ENCODE assay signal across 8 cellular contexts in the genomic region with DNA sequence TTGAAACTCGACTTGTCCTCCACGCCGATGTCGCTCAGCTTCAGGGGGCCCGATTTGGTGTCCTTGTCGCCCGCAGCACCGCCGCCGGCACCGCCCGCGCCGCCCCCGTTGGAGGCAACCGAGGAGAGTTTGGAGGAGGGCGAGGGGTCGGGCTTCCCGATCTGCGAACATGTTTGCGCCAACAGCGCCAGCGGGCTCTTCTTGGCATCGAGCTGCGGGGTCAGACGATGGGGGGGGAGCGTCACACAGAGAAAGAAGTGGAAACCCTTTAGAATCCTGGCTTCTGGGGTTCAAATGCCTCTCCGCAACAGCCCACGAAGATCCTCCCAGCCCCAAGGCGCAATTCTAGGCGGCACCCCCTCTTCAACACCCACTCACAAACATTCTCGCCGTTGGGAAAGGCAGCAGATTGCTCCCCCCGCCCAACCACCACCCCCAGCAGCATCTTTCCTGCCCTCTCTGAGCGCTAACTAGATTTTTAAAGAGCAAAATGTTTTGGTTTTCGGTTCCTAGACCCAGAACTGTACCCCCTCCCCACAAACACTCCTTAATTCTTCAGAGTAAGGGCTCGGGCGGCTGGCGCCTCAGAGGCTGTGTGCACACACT. TPM values are rescaled to one million over a fixed set of nuclear protein-coding genes. Genes with fewer than 3 reads are reported as not detected.
DNase-seq lines count a peak whose midpoint lies in the region; ATAC-seq and TF ChIP-seq lines count a peak whose summit lies in the region.

No MANE protein-coding gene starts in this region.

- H3K27me3 ChIP-seq in GM23338 (ENCODE audit: insufficient read depth) (peaks cover 98% of the 10 kb centered on the region), kidney epithelial cell (ENCODE audit: control insufficient read depth, insufficient read depth, low read length) (no peaks in the 10 kb centered on the region), suprapubic skin (peaks cover 7% of the 10 kb centered on the region)

- peaks cover 41% of the 10 kb centered on the region for H3K4me1 ChIP-seq in GM23338 (ENCODE audit: insufficient read depth)
- H3K4me1 ChIP-seq in suprapubic skin: peaks cover 58% of the 10 kb centered on the region

- H3K9me3 Mint-ChIP-seq in GM23338: no peaks in the 10 kb centered on the region; the same call in 2 of the 3 replicates

- H3K4me3 ChIP-seq in GM23338 (peak overlapping the region; percentile 65), kidney epithelial cell (ENCODE audit: low read depth, low read length) (peak overlapping the region; percentile 91), suprapubic skin (peak overlapping the region; percentile 89)

- TF ChIP-seq POLR2A in suprapubic skin (IDR thresholded peaks at IDR 0.05): no peak

- no peaks in the 10 kb centered on the region for H3K9me2 ChIP-seq in GM23338 (ENCODE audit: insufficient read depth)

- intact Hi-C loops in sciatic nerve (cut with DNase I): loop anchor here (5.0 kb wide), 1 partner anchor 637 kb away; no protein-coding TSS in a partner anchor

- peak overlapping the region; percentile 85 for H3K4me2 ChIP-seq in GM23338

- H3K4me3 Mint-ChIP-seq in GM23338: peak overlapping the region; percentile 70

- H3K36me3 Mint-ChIP-seq in GM23338 (ENCODE audit: low read depth): no peaks in the 10 kb centered on the region

- H3K27ac Mint-ChIP-seq in GM23338: no peak overlapping the region

- DNase-seq in AG08396 (ENCODE audit: low spot score) (peak; percentile 56), GM23338 (ENCODE audit: low spot score) (no peak), kidney epithelial cell (ENCODE audit: low read depth) (no peak), suprapubic skin (ENCODE audit: low spot score in 2 of 2) (no peak), HUDEP-2 (lab: John Stamatoyannopoulos, UW; ENCODE audit: unreplicated experiment in 76 of 76) (no peak), sciatic nerve (ENCODE audit: low spot score) (no peak)
- DNase-seq in NK-92 treated with Interleukin-12 subunit alpha and Interleukin-12 subunit beta, amount 100 ng/mL, for 24 hours (lab: John Stamatoyannopoulos, UW): no peak

- peaks cover 8% of the 10 kb centered on the region for H4K20me1 ChIP-seq in GM23338 (replicated peaks; ENCODE audit: insufficient read depth)

- peak overlapping the region; percentile 93; the same call in 1 of the 2 replicates for H2AFZ ChIP-seq in GM23338

- no peaks in the 10 kb centered on the region for H3K36me3 ChIP-seq in GM23338 (ENCODE audit: insufficient read depth)
- H3K36me3 ChIP-seq in kidney epithelial cell (ENCODE audit: control insufficient read depth, insufficient read depth, low read length): peaks cover 5% of the 10 kb centered on the region
- H3K36me3 ChIP-seq in suprapubic skin: peaks cover 11% of the 10 kb centered on the region

- peaks cover 19% of the 10 kb centered on the region for H3K4me1 Mint-ChIP-seq in GM23338

- H3K27ac ChIP-seq in GM23338 (ENCODE audit: low read depth) (no peak overlapping the region), angular gyrus (ENCODE audit: low read depth, low read length) (peak overlapping the region; percentile 78), suprapubic skin (peak overlapping the region; percentile 97)

- no peaks in the 10 kb centered on the region for H3K9me3 ChIP-seq in suprapubic skin

- no peaks in the 10 kb centered on the region for H3K79me2 ChIP-seq in GM23338 (replicated peaks; ENCODE audit: insufficient read depth)

- 0% methylated on average over 13 of the region's 39 CpGs for WGBS in suprapubic skin

- ATAC-seq in GM23338 (no peak), sciatic nerve (no peak)

- H3F3A ChIP-seq in GM23338 (replicated peaks; ENCODE audit: low read depth): peaks cover 14% of the 10 kb centered on the region; the same call in 1 of the 2 replicates

- TF ChIP-seq EP300 in suprapubic skin (IDR thresholded peaks at IDR 0.05): no peak

- peaks cover 96% of the 10 kb centered on the region for H3K27me3 Mint-ChIP-seq in GM23338 (ENCODE audit: insufficient read depth, low read depth, poor library complexity)

- no peak for TF ChIP-seq CTCF in GM23338 (conservative IDR thresholded peaks at IDR 0.05; ENCODE audit: low read depth in 2 of 2)
- no peak for TF ChIP-seq CTCF in kidney epithelial cell (IDR thresholded peaks at IDR 0.05; ENCODE audit: insufficient read depth, low read length, poor library complexity, severe bottlenecking)
- TF ChIP-seq CTCF in suprapubic skin (IDR thresholded peaks at IDR 0.05): no peak

TF ChIP-seq in GM23338, 12 proteins besides CTCF, POLR2A, EP300 and RAD21:
- TF ChIP-seq ZNF114 (CRISPR knock-in tag; IDR thresholded peaks at IDR 0.05) (no peak), EZH2phosphoT487 (IDR thresholded peaks at IDR 0.05; ENCODE audit: unreplicated experiment) (peak; percentile 27), EZH2 (IDR thresholded peaks at IDR 0.05; ENCODE audit: low read depth, unreplicated experiment) (peak; percentile 88)

RNA-seq across cellular contexts. Expression of gene ZNF503, which starts 1.3 kb away (rescaled TPM):
- total RNA-seq in GM23338 (2014; rRNA removed; shearing (Covaris generic)): 0.04 TPM in 1 of 2 replicates, not detected in the other
- polyA plus RNA-seq in GM23338 (2016; fragmentation: Nextera tagmentation; extraction: Ambion mirVana): 0.21 and 0.24 TPM in 2 replicates
- total RNA-seq in kidney epithelial cell (13.8 and 16.8 TPM in 2 replicates), suprapubic skin (1 to 10 TPM; 5.7 to 7.6 (median 6.6) TPM), sciatic nerve (30.2 TPM)

RNA-seq across cellular contexts. Expression of gene LRMDA, which starts 31.2 kb away (rescaled TPM):
- 0.90 TPM in 1 of 2 replicates, not detected in the other for total RNA-seq in GM23338 (2014; rRNA removed; shearing (Covaris generic))
- polyA plus RNA-seq in GM23338 (2016; fragmentation: Nextera tagmentation; extraction: Ambion mirVana): 1.6 and 1.8 TPM in 2 replicates
- total RNA-seq in kidney epithelial cell (18.7 and 24.3 TPM in 2 replicates), suprapubic skin (1 to 10 TPM in 2 of 4 donors, under 1 TPM in 1, not detected in 1; 0.10 to 2.9 (median 1.9) TPM), sciatic nerve (16.6 TPM)
